ENCODE assay signal across 28 cellular contexts in genomic region chr7:26122745-26123144, GRCh38.
"Had no signal": no experiment of that assay in that cellular context is flagged by ENCODE, and none has a peak within 500 bp of the region (broad histone marks: within the 10 kb centered on the region; RNA-seq: fewer than 3 reads in every experiment).

No MANE protein-coding gene starts in this region.

- H3K9me3 Mint-ChIP-seq: effector memory CD8-positive, alpha-beta T cell; endodermal cell; naive B cell had no signal

- H3K27me3 ChIP-seq: left lung had no signal

- H3K4me3 Mint-ChIP-seq: dendritic cell treated with granulocyte-macrophage colony-stimulating factor and Interleukin-4, amounts not matched to agents 40 ng/mL and 50 ng/mL, for 4 days; effector memory CD8-positive, alpha-beta T cell; endodermal cell; mesothelial cell of epicardium; naive thymus-derived CD8-positive, alpha-beta T cell had no signal

- H3K27ac ChIP-seq: epithelial cell of prostate, esophagus squamous epithelium, gastrocnemius medialis, heart right ventricle, left lung, lower lobe of right lung had no signal

- H3K4me1 Mint-ChIP-seq: endodermal cell, mesothelial cell of epicardium had no signal

- FAIRE-seq: endometrium, islet of Langerhans, keratinocyte had no signal

- H3K9me3 ChIP-seq: esophagus squamous epithelium, gastrocnemius medialis, heart right ventricle, left lung, lower lobe of right lung, mucosa of descending colon had no signal

- H3K4me3 ChIP-seq: esophagus squamous epithelium, gastrocnemius medialis, heart right ventricle, left lung, lower lobe of right lung, mucosa of descending colon had no signal

- H3K36me3 Mint-ChIP-seq: mesothelial cell of epicardium; naive B cell; naive thymus-derived CD8-positive, alpha-beta T cell had no signal

- DNase-seq: cortex of kidney; effector CD8-positive, alpha-beta T cell; effector memory CD8-positive, alpha-beta T cell; endodermal cell; erythroblast; esophagus squamous epithelium; foreskin fibroblast; foreskin melanocyte; gastrocnemius medialis; glutamatergic neuron; head of caudate nucleus; heart right ventricle; hippocampal formation; left cardiac atrium; left lung; left ventricle myocardium superior; lower lobe of right lung; mesenchymal stem cell; mucosa of descending colon; naive B cell; naive thymus-derived CD8-positive, alpha-beta T cell had no signal

- H3K27ac Mint-ChIP-seq: dendritic cell treated with granulocyte-macrophage colony-stimulating factor and Interleukin-4, amounts not matched to agents 40 ng/mL and 50 ng/mL, for 4 days; effector memory CD8-positive, alpha-beta T cell; endodermal cell; mesothelial cell of epicardium; naive thymus-derived CD8-positive, alpha-beta T cell had no signal

- H3K36me3 ChIP-seq: esophagus squamous epithelium, gastrocnemius medialis, heart right ventricle, left lung, lower lobe of right lung had no signal

- ATAC-seq: effector memory CD8-positive, alpha-beta T cell; esophagus mucosa; gastrocnemius medialis; heart right ventricle; left cardiac atrium; left lung; left ventricle myocardium superior; lower lobe of right lung; mucosa of descending colon; naive thymus-derived CD8-positive, alpha-beta T cell had no signal

- H3K4me1 ChIP-seq: gastrocnemius medialis, heart right ventricle, left lung, lower lobe of right lung had no signal
